In genomic region chr16:50932348-50932916, GRCh38 we compare ENCODE assay signal across 17 cellular contexts.
"Had no signal": no experiment of that assay in that cellular context is flagged by ENCODE, and none has a peak within 500 bp of the region (broad histone marks: within the 10 kb centered on the region; RNA-seq: fewer than 3 reads in every experiment).

No MANE protein-coding gene starts in this region.

- H3K4me3 ChIP-seq: coronary artery, gastroesophageal sphincter, heart left ventricle, pancreas, spleen had no signal

- DNase-seq: activated CD4-positive, alpha-beta T cell treated with anti-CD3 and anti-CD28 coated beads for 48 hours; activated CD4-positive, CD25-positive, alpha-beta regulatory T cell; activated CD8-positive, alpha-beta T cell treated with anti-CD3 and anti-CD28 coated beads for 36 hours; activated naive CD4-positive, alpha-beta T cell treated with Interleukin-2 at 50 U/mL for 16 hours; activated T-cell treated with anti-CD3 and anti-CD28 coated beads, Interleukin-2, amount 50 U/mL, for 1 hour; aorta; brain microvascular endothelial cell; heart left ventricle; immature natural killer cell; mesendoderm; naive thymus-derived CD4-positive, alpha-beta T cell; pancreas; spleen; stimulated activated naive B cell treated with anti-CD40 and anti-IgM and Interleukin-4, amounts not matched to agents 10 μg/mL and 1 μg/mL and 100 μg/mL, for 72 hours had no signal

- ATAC-seq: activated CD8-positive, alpha-beta T cell treated with anti-CD3 and anti-CD28 coated beads for 36 hours; esophagus mucosa; gastroesophageal sphincter; heart left ventricle; naive thymus-derived CD4-positive, alpha-beta T cell; pancreas; stimulated activated naive B cell treated with anti-CD40 and anti-IgM and Interleukin-4, amounts not matched to agents 10 μg/mL and 1 μg/mL and 100 μg/mL, for 72 hours had no signal
